12 cellular contexts compared by ENCODE assay signal in the genomic region with DNA sequence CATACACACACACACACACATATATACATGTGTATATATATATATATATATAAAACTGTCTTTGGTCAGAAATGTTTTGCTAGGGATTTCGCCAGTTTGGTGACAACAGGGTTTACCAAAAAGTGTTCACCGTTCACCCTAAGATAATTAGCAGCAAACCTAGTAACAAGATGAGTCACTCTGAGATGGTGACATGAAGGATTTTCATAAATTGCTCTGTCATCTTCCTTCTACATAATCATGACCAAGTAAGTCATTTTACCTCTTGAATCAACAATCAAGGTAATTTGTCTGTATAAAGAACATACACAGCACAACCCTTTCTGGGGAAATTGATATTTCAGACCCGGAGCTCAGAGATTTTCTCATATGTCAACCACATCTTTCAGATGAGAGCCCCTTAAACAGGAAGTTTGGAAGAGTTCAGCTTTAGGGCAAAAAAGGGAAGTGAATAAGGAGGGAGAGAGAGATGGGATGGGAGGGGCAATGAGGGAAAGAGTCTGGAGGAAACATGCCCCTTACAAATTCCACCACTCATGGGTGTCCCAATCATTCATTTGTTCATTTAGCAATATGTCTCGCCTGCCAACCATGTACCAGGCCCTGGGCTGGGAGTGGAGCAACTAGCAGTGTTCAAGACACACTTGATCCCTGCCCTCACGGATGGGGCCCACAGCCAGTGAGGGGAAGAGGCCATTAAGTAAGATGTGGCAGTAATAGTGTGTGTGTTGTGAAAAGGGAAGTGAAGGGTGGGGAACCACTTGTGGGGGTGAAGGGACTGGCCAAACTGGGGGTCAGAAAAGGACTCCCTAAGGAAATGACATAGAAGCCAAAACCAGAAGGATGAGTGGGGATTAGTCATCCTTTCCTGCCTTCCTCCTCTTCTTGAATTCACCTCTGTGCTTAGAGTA.
DNase-seq lines count a peak whose midpoint lies in the region; ATAC-seq, FAIRE-seq and TF ChIP-seq lines count a peak whose summit lies in the region.
"Had no signal": no experiment of that assay in that cellular context is flagged by ENCODE, and none has a peak within 500 bp of the region (broad histone marks: within the 10 kb centered on the region; RNA-seq: fewer than 3 reads in every experiment).

No MANE protein-coding gene starts in this region.

- H2AFZ ChIP-seq in OCI-LY3 (ENCODE audit: low read depth, low read length), result no peak overlapping the region; the same call in 1 of the 2 replicates
- peak overlapping the region; percentile 5 for H2AFZ ChIP-seq in osteoblast (ENCODE audit: low read length)

- DNase-seq in GDM1 (lab: John Stamatoyannopoulos, UW) (peak; percentile 74), fibroblast of gingiva (ENCODE audit: low read depth) (peak; percentile 77), osteoblast (ENCODE audit: insufficient read length, low spot score, missing footprints) (no peak), Caco-2 (no peak), urothelium cell line (ENCODE audit: low spot score) (no peak)
- no peak for DNase-seq in CD8-positive, alpha-beta memory T cell
- DNase-seq in CD4-positive, alpha-beta T cell, result no peak
- DNase-seq: activated gamma-delta T cell; CD8-positive, alpha-beta T cell; effector CD4-positive, alpha-beta T cell had no signal

- H3K9me3 ChIP-seq in OCI-LY3 (ENCODE audit: insufficient read depth, low read length) (no peaks in the 10 kb centered on the region), osteoblast (ENCODE audit: low read depth, low read length) (no peaks in the 10 kb centered on the region), Caco-2 (no peaks in the 10 kb centered on the region)
- H3K9me3 ChIP-seq in CD8-positive, alpha-beta memory T cell (ENCODE audit: low read length), result no peaks in the 10 kb centered on the region
- no peaks in the 10 kb centered on the region for H3K9me3 ChIP-seq in CD4-positive, alpha-beta T cell (ENCODE audit: control insufficient read depth, low read length)

- H3K27ac ChIP-seq in OCI-LY3 (ENCODE audit: low read length) (no peak overlapping the region), osteoblast (ENCODE audit: low read depth, low read length) (no peak overlapping the region)
- H3K27ac ChIP-seq in CD8-positive, alpha-beta memory T cell (ENCODE audit: low read depth, low read length), result no peak overlapping the region
- H3K27ac ChIP-seq in CD4-positive, alpha-beta T cell (ENCODE audit: low read depth, low read length), result no peak overlapping the region

- no peak for TF ChIP-seq CTCF in OCI-LY3 (IDR thresholded peaks at IDR 0.05; ENCODE audit: low read depth, low read length)
- no peak for TF ChIP-seq CTCF in osteoblast (IDR thresholded peaks at IDR 0.05; ENCODE audit: extremely low read depth, low read depth, low read length)
- TF ChIP-seq CTCF in CD4-positive, alpha-beta T cell (IDR thresholded peaks at IDR 0.05), result no peak
- no peak for TF ChIP-seq CTCF in Caco-2 (IDR thresholded peaks at IDR 0.05; ENCODE audit: insufficient read depth in 1 of 2, low read depth in 1 of 2, low read length in 1 of 2, severe bottlenecking in 1 of 2, unreplicated experiment in 1 of 2)

- POLR2A ChIA-PET in CD8-positive, alpha-beta memory T cell (lab: Charles Lee), result no interaction called here
- POLR2A ChIA-PET in CD4-positive, alpha-beta T cell (lab: Charles Lee), result no interaction called here
- POLR2A ChIA-PET in Caco-2 (lab: Charles Lee), result no interaction called here

- H3K4me1 ChIP-seq in OCI-LY3 (ENCODE audit: low read length), result peaks cover 11% of the 10 kb centered on the region
- peaks cover 18% of the 10 kb centered on the region for H3K4me1 ChIP-seq in osteoblast (ENCODE audit: insufficient read depth, low read length)
- H3K4me1 ChIP-seq in CD8-positive, alpha-beta memory T cell (ENCODE audit: insufficient read depth, low read length), result no peaks in the 10 kb centered on the region
- H3K4me1 ChIP-seq in Caco-2, result no peaks in the 10 kb centered on the region

- CTCF ChIA-PET in CD8-positive, alpha-beta memory T cell (lab: Charles Lee), result no interaction called here
- CTCF ChIA-PET in CD4-positive, alpha-beta T cell (lab: Charles Lee), result no interaction called here
- CTCF ChIA-PET in Caco-2 (lab: Charles Lee), result no interaction called here

- H3K79me2 ChIP-seq in OCI-LY3 (ENCODE audit: low read length), result no peaks in the 10 kb centered on the region
- no peaks in the 10 kb centered on the region for H3K79me2 ChIP-seq in osteoblast (ENCODE audit: insufficient read depth, low read length)

- H4K20me1 ChIP-seq in OCI-LY3 (ENCODE audit: insufficient read depth, low read length) (no peaks in the 10 kb centered on the region), osteoblast (ENCODE audit: insufficient read depth, low read length) (no peaks in the 10 kb centered on the region)

- H3K27me3 ChIP-seq in OCI-LY3 (ENCODE audit: low read depth, low read length), result no peaks in the 10 kb centered on the region
- no peaks in the 10 kb centered on the region for H3K27me3 ChIP-seq in osteoblast (ENCODE audit: insufficient read depth, low read length)
- H3K27me3 ChIP-seq in CD8-positive, alpha-beta memory T cell (ENCODE audit: insufficient read depth, low read length, poor library complexity, severe bottlenecking), result no peaks in the 10 kb centered on the region
- no peaks in the 10 kb centered on the region for H3K27me3 ChIP-seq in CD4-positive, alpha-beta T cell (ENCODE audit: control insufficient read depth, insufficient read depth, low read length)
- no peaks in the 10 kb centered on the region for H3K27me3 ChIP-seq in Caco-2 (replicated peaks; ENCODE audit: control insufficient read depth, insufficient read depth, low read length)

- H3K9ac ChIP-seq in OCI-LY3 (ENCODE audit: low read length), result no peak overlapping the region

- H3K36me3 ChIP-seq in OCI-LY3 (replicated peaks; ENCODE audit: low read depth, low read length) (no peaks in the 10 kb centered on the region), osteoblast (ENCODE audit: insufficient read depth, low read length) (no peaks in the 10 kb centered on the region), Caco-2 (ENCODE audit: control insufficient read depth, insufficient read depth, low read length) (no peaks in the 10 kb centered on the region)
- H3K36me3 ChIP-seq in CD8-positive, alpha-beta memory T cell (ENCODE audit: insufficient read depth, low read length), result no peaks in the 10 kb centered on the region

- ATAC-seq in CD4-positive, alpha-beta T cell (ENCODE audit: poor library complexity), result no peak
- ATAC-seq: CD8-positive, alpha-beta T cell; left colon had no signal

- H3K4me1 Mint-ChIP-seq in CD8-positive, alpha-beta memory T cell, result no peaks in the 10 kb centered on the region
- H3K4me1 Mint-ChIP-seq in CD4-positive, alpha-beta T cell (ENCODE audit: low read depth), result no peaks in the 10 kb centered on the region
- H3K4me1 Mint-ChIP-seq in Caco-2 (ENCODE audit: low read depth, unreplicated experiment), result no peaks in the 10 kb centered on the region

- no peaks in the 10 kb centered on the region for H3K36me3 Mint-ChIP-seq in CD8-positive, alpha-beta memory T cell
- no peaks in the 10 kb centered on the region for H3K36me3 Mint-ChIP-seq in CD4-positive, alpha-beta T cell (ENCODE audit: low read depth)
- no peaks in the 10 kb centered on the region for H3K36me3 Mint-ChIP-seq in Caco-2 (ENCODE audit: insufficient read depth, unreplicated experiment)
- H3K36me3 Mint-ChIP-seq: CD8-positive, alpha-beta T cell had no signal

- peaks cover 0 to 5% (median 0%) of the 10 kb centered on the region in 5 donors for H3K9me3 Mint-ChIP-seq in CD8-positive, alpha-beta memory T cell
- no peaks in the 10 kb centered on the region for H3K9me3 Mint-ChIP-seq in CD4-positive, alpha-beta T cell
- no peaks in the 10 kb centered on the region for H3K9me3 Mint-ChIP-seq in Caco-2 (ENCODE audit: unreplicated experiment)

- BruUV-seq in Caco-2 (replicated peaks; lab: Mats Ljungman, UMichigan), result no TSS peak

- H3K4me3 ChIP-seq in OCI-LY3 (ENCODE audit: low read length), result no peak overlapping the region
- no peak overlapping the region for H3K4me3 ChIP-seq in osteoblast (ENCODE audit: insufficient read depth, low read length)
- H3K4me3 ChIP-seq in CD8-positive, alpha-beta memory T cell (ENCODE audit: low read length), result no peak overlapping the region
- H3K4me3 ChIP-seq in Caco-2 (ENCODE audit: low read depth, low read length), result no peak overlapping the region

- no peak overlapping the region for H3K27ac Mint-ChIP-seq in CD8-positive, alpha-beta memory T cell
- no peak overlapping the region for H3K27ac Mint-ChIP-seq in CD4-positive, alpha-beta T cell
- H3K27ac Mint-ChIP-seq in Caco-2 (ENCODE audit: unreplicated experiment), result no peak overlapping the region
- H3K27ac Mint-ChIP-seq: CD8-positive, alpha-beta T cell had no signal

- H3K27me3 Mint-ChIP-seq in CD8-positive, alpha-beta memory T cell, result peaks cover 0 to 3% of the 10 kb centered on the region in 2 donors
- peaks cover 16% of the 10 kb centered on the region for H3K27me3 Mint-ChIP-seq in CD4-positive, alpha-beta T cell
- peaks cover 6% of the 10 kb centered on the region for H3K27me3 Mint-ChIP-seq in Caco-2 (ENCODE audit: insufficient read depth, unreplicated experiment)

- no peak overlapping the region for H3K4me3 Mint-ChIP-seq in CD8-positive, alpha-beta memory T cell
- no peak overlapping the region for H3K4me3 Mint-ChIP-seq in CD4-positive, alpha-beta T cell
- no peak overlapping the region for H3K4me3 Mint-ChIP-seq in Caco-2 (ENCODE audit: unreplicated experiment)
- H3K4me3 Mint-ChIP-seq: CD8-positive, alpha-beta T cell had no signal

- intact Hi-C loops in CD4-positive, alpha-beta T cell (cut with DNase I, micrococcal nuclease), result no loop called here
- intact Hi-C loops in Caco-2 (cut with micrococcal nuclease; ENCODE audit: unreplicated experiment), result no loop called here

- FAIRE-seq in urothelium cell line (lab: Jason Lieb, UNC), result no peak

- peak overlapping the region; percentile 21 for H3K4me2 ChIP-seq in OCI-LY3 (ENCODE audit: low read length)
- H3K4me2 ChIP-seq in osteoblast (ENCODE audit: insufficient read depth, low read length), result peak overlapping the region; percentile 5

Comparison
In these comparisons a context has a peak if more than half of its experiments do, and no peak if none do; other contexts are left out.
1. DNase-seq: peak in GDM1 (single experiment) and fibroblast of gingiva (single experiment); none in osteoblast (single experiment), CD8-positive, alpha-beta memory T cell (0 of 5), CD4-positive, alpha-beta T cell (0 of 10), Caco-2 (0 of 2) and urothelium cell line (single experiment).